In the genomic region with DNA sequence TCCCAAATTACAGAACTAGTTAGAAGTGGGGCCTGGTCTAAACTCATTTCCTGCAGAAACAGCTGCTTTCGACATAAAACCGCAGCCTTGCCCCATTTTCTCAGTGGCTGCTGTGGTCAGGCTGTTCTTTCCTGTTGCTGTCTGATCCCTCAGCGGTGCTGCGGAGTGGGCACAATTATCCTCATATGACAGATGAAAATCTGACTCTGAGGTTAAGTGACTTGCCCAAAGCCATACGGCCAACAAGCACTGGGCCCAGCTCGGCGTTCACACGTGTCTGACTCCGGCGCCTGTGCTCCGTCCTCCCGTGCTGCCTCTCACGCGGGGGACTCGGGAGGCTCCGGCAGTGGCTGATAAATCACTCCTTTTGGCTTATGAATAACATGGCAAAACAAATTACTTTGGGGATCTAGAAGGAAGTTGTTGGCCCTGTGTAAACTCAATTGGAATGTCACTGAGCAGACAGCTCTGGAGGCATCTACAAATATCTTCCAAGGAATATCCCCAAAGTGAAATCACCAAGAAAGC, we compare ENCODE assay signal across 8 cellular contexts.
DNase-seq lines count a peak whose midpoint lies in the region; ATAC-seq, FAIRE-seq and TF ChIP-seq lines count a peak whose summit lies in the region.

No MANE protein-coding gene starts in this region.

- H3K27me3 ChIP-seq in IMR-90 (ENCODE audit: control insufficient read depth, insufficient read depth, low read length) (no peaks in the 10 kb centered on the region), pancreas (no peaks in the 10 kb centered on the region), transverse colon (no peaks in the 10 kb centered on the region)

- no TSS peak for BruUV-seq in IMR-90 (replicated peaks; lab: Mats Ljungman, UMichigan)

- DNase-seq in IMR-90 (peak; percentile 52), pancreas (peak in 1 of 6 donors; percentile 59), transverse colon (peak; percentile 77), glomerular visceral epithelial cell (ENCODE audit: extremely low spot score) (no peak), HK-2 (ENCODE audit: unreplicated experiment) (no peak)
- DNase-seq in activated CD4-positive, alpha-beta T cell treated with anti-CD3 and anti-CD28 coated beads, Interleukin-2, amount 50 U/mL, for 1 hour: peak; percentile 63
- peak; percentile 50 for DNase-seq in effector CD4-positive, alpha-beta T cell

- no peak overlapping the region for H2BK5ac ChIP-seq in IMR-90 (ENCODE audit: low read depth, low read length, poor library complexity, severe bottlenecking)

- H3K9ac ChIP-seq in IMR-90 (ENCODE audit: low read depth, low read length): no peak overlapping the region

- TF ChIP-seq CTCF in IMR-90 (conservative IDR thresholded peaks at IDR 0.05; ENCODE audit: low read depth, low read length) (no peak), pancreas (IDR thresholded peaks at IDR 0.05) (no peak), transverse colon (IDR thresholded peaks at IDR 0.05) (no peak)

- no peak overlapping the region for H2AK9ac ChIP-seq in IMR-90 (replicated peaks; ENCODE audit: low read depth, low read length, poor library complexity)

- no peaks in the 10 kb centered on the region for H3K9me3 ChIP-seq in IMR-90 (ENCODE audit: control insufficient read depth, insufficient read depth, low read length)
- H3K9me3 ChIP-seq in pancreas: no peaks in the 10 kb centered on the region
- H3K9me3 ChIP-seq in transverse colon: no peaks in the 10 kb centered on the region

- no peak for TF ChIP-seq EP300 in transverse colon (IDR thresholded peaks at IDR 0.05; ENCODE audit: low read depth)

- no peak overlapping the region for H4K5ac ChIP-seq in IMR-90 (ENCODE audit: low read depth, low read length)

- no peak overlapping the region for H4K91ac ChIP-seq in IMR-90 (ENCODE audit: insufficient read depth, low read depth, low read length)

- peaks cover 11% of the 10 kb centered on the region for H3K9me1 ChIP-seq in IMR-90 (ENCODE audit: insufficient read depth, low read length)

- TF ChIP-seq POLR2A in IMR-90 (IDR thresholded peaks at IDR 0.05; ENCODE audit: low read depth, low read length): no peak
- TF ChIP-seq POLR2A in transverse colon (IDR thresholded peaks at IDR 0.05): no peak

- WGBS in IMR-90 (ENCODE audit: extremely low coverage in 2 of 2, insufficient read length in 1 of 2), 2 experiments: 52% methylated on average over 4 of the region's 16 CpGs; no CpG with 5 or more reads in 1 of the 2 experiments
- WGBS in pancreas, 2 donors: 65 to 67% methylated on average over 16 of the region's 16 CpGs
- 60 to 79% methylated on average over 3 to 16 of the region's 16 CpGs for WGBS in transverse colon (ENCODE audit: low coverage in 1 of 2), 2 donors

- intact Hi-C loops in IMR-90 (cut with micrococcal nuclease): no loop called here
- intact Hi-C loops in pancreas (cut with DNase I): no loop called here
- intact Hi-C loops in transverse colon (cut with DNase I; ENCODE audit: low total_unique reads): no loop called here

- H2AK5ac ChIP-seq in IMR-90 (ENCODE audit: low read depth, low read length): no peak overlapping the region

- in situ Hi-C loops in IMR-90 (cut with MboI; ENCODE audit: low sequenced_read_pairs): no loop called here
- in situ Hi-C loops in transverse colon (cut with MboI; ENCODE audit: low pct_ligation_motif_present in 1 of 4, low pct_unique_long_range_greater_than_20kb in 1 of 4, low sequenced_read_pairs in 3 of 4): loop anchor here in 2 of 4 donors (10.0 kb wide), 1 partner anchor 156 kb away; no protein-coding TSS in a partner anchor

- H3K23ac ChIP-seq in IMR-90 (ENCODE audit: low read depth, low read length): no peak overlapping the region

- no peak overlapping the region for H2BK15ac ChIP-seq in IMR-90 (ENCODE audit: low read depth, low read length)

- peak; percentile 73 for ATAC-seq in GM18511 (IDR thresholded peaks at IDR 0.05; ENCODE audit: unreplicated experiment)
- ATAC-seq in IMR-90 (ENCODE audit: low read depth): no peak
- peak in 3 of 4 donors; percentile 65 to 85 (median 76) for ATAC-seq in pancreas

- no peak overlapping the region for H3K14ac ChIP-seq in IMR-90 (replicated peaks; ENCODE audit: low read depth, low read length)

- no peak overlapping the region for H3K56ac ChIP-seq in IMR-90 (ENCODE audit: extremely low read depth, insufficient read depth, low read length)

- peak overlapping the region; percentile 29 for H2AFZ ChIP-seq in IMR-90 (replicated peaks; ENCODE audit: low read length, poor library complexity)

- no peak overlapping the region for H2BK20ac ChIP-seq in IMR-90 (ENCODE audit: low read depth, low read length)

- H4K8ac ChIP-seq in IMR-90 (ENCODE audit: low read depth in 2 of 2, low read length in 2 of 2): no peak overlapping the region

- CTCF ChIA-PET in IMR-90 (lab: Yijun Ruan, JAX): interaction anchor here (1.1 to 1.8 kb wide), 2 partner anchors 20 to 28 kb away, joined by 4 to 12 read pairs; no protein-coding TSS in a partner anchor

- H3K79me1 ChIP-seq in IMR-90 (ENCODE audit: low read depth in 1 of 2, low read length in 2 of 2): no peaks in the 10 kb centered on the region

- POLR2A ChIA-PET in IMR-90 (lab: Charles Lee; ENCODE audit: unreplicated experiment): no interaction called here

- no peak overlapping the region for H3K4me3 ChIP-seq in IMR-90 (ENCODE audit: insufficient read depth, low read depth, low read length)
- H3K4me3 ChIP-seq in pancreas: no peak overlapping the region
- no peak overlapping the region for H3K4me3 ChIP-seq in transverse colon

- FAIRE-seq in pancreas (lab: Jason Lieb, UNC): no peak

- H3K4ac ChIP-seq in IMR-90 (ENCODE audit: low read depth, low read length): no peak overlapping the region

- H3K36me3 ChIP-seq in IMR-90 (ENCODE audit: control insufficient read depth, insufficient read depth, low read length): no peaks in the 10 kb centered on the region
- no peaks in the 10 kb centered on the region for H3K36me3 ChIP-seq in pancreas
- H3K36me3 ChIP-seq in transverse colon: no peaks in the 10 kb centered on the region

- no peak overlapping the region for H3K27ac ChIP-seq in IMR-90 (ENCODE audit: insufficient read depth, low read length)
- H3K27ac ChIP-seq in pancreas: peak overlapping the region in 2 of 4 donors; percentile 26 to 53
- peak overlapping the region; percentile 44 to 58 (median 53) for H3K27ac ChIP-seq in transverse colon

- no peak overlapping the region for H3K4me2 ChIP-seq in IMR-90 (ENCODE audit: low read depth, low read length)

- H4K20me1 ChIP-seq in IMR-90 (ENCODE audit: insufficient read depth, low read length): no peaks in the 10 kb centered on the region

- H3K4me1 ChIP-seq in IMR-90 (ENCODE audit: control insufficient read depth, insufficient read depth, low read length) (peaks cover 9% of the 10 kb centered on the region), pancreas (no peaks in the 10 kb centered on the region), transverse colon (peaks cover 0 to 15% (median 4%) of the 10 kb centered on the region in 4 donors)

- no peak overlapping the region for H2BK120ac ChIP-seq in IMR-90 (ENCODE audit: low read depth, low read length)

- no peak overlapping the region for H3K18ac ChIP-seq in IMR-90 (ENCODE audit: low read depth, low read length)

- no peak for TF ChIP-seq RAD21 in IMR-90 (IDR thresholded peaks at IDR 0.05; ENCODE audit: low read length)

- dilution Hi-C loops in IMR-90 (cut with HindIII; ENCODE audit: low sequenced_read_pairs, unreplicated experiment): no loop called here

TF ChIP-seq in IMR-90, 13 proteins besides CTCF, POLR2A, EP300 and RAD21:
- TF ChIP-seq USF2 (IDR thresholded peaks at IDR 0.05; ENCODE audit: low read depth, low read length) (no peak), CEBPB (IDR thresholded peaks at IDR 0.05; ENCODE audit: low read depth, low read length) (peak; percentile 52; the same call in 1 of the 2 replicates)

Comparison
In these comparisons a context has a peak if more than half of its experiments do, and no peak if none do; other contexts are left out.
1. DNase-seq: peak in IMR-90 (single experiment), activated CD4-positive, alpha-beta T cell treated with anti-CD3 and anti-CD28 coated beads, Interleukin-2, amount 50 U/mL, for 1 hour (single experiment), effector CD4-positive, alpha-beta T cell (single experiment) and transverse colon (single experiment); none in glomerular visceral epithelial cell (single experiment) and HK-2 (single experiment).